In the genomic region with DNA sequence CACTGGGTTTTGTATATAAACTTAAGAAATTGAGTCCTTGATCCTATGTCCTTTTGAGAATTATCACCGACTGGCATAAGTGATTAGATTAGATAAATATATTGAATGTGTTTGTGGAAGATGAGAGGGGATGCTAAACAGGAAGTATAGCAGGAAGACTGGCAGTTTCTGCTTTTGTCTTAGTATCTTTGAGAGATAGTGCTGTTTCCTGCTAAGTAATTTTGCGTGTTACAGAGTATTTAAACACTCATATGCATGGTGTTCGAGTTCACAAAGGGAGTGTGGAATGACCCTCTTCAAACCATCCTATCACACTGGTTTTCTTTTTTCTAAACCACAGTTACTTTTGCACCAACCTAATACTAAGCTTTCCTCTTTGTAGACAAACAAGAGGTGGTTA, we compare ENCODE assay signal across 10 cellular contexts.
DNase-seq lines count a peak whose midpoint lies in the region; ATAC-seq and TF ChIP-seq lines count a peak whose summit lies in the region.
"Had no signal": no experiment of that assay in that cellular context is flagged by ENCODE, and none has a peak within 500 bp of the region (broad histone marks: within the 10 kb centered on the region; RNA-seq: fewer than 3 reads in every experiment).

No MANE protein-coding gene starts in this region.

- 23% methylated on average over 3 of the region's 3 CpGs for WGBS in smooth muscle cell (ENCODE audit: low lambda C conversion rate)

- H3K27ac ChIP-seq in coronary artery, result peak overlapping the region; percentile 5 to 51
- H3K27ac ChIP-seq in smooth muscle cell (ENCODE audit: low read depth), result peak overlapping the region; percentile 83
- no peak overlapping the region for H3K27ac ChIP-seq in RWPE1

- no peaks in the 10 kb centered on the region for H3K36me3 ChIP-seq in smooth muscle cell (ENCODE audit: low read depth)

- CTCF ChIA-PET in activated CD4-positive, alpha-beta T cell treated with anti-CD3 and anti-CD28 coated beads for 36 hours (lab: Charles Lee), result interaction anchor here (0.8 to 5.6 kb wide), 3 partner anchors 11 to 71 kb away, joined by 3 to 50 read pairs (median 6); no protein-coding TSS in a partner anchor
- CTCF ChIA-PET in RWPE1 (lab: Yijun Ruan, JAX), result interaction anchor here (0.6 kb wide), 1 partner anchor 170 kb away, joined by 3 read pairs; no protein-coding TSS in a partner anchor

- intact Hi-C loops in activated CD4-positive, alpha-beta T cell treated with anti-CD3 and anti-CD28 coated beads for 36 hours (cut with DNase I, micrococcal nuclease), result no loop called here

- POLR2A ChIA-PET in activated CD4-positive, alpha-beta T cell treated with anti-CD3 and anti-CD28 coated beads for 36 hours (lab: Charles Lee), result interaction anchor here (2.0 to 3.7 kb wide), 2 partner anchors 19 to 106 kb away, joined by 10 to 18 read pairs; no protein-coding TSS in a partner anchor
- POLR2A ChIA-PET in RWPE1 (lab: Yijun Ruan, JAX; ENCODE audit: low non-redundant PET), result no interaction called here

- no peak overlapping the region for H2AFZ ChIP-seq in smooth muscle cell (ENCODE audit: low read depth)

- peaks cover 44% of the 10 kb centered on the region for H3K36me3 Mint-ChIP-seq in activated CD4-positive, alpha-beta T cell treated with anti-CD3 and anti-CD28 coated beads for 36 hours (ENCODE audit: low read depth)

- peaks cover 16% of the 10 kb centered on the region for H3K4me1 ChIP-seq in smooth muscle cell (ENCODE audit: low read depth)

- no peak overlapping the region for H3K4me3 ChIP-seq in NB4 (ENCODE audit: low read depth, low read length)
- H3K4me3 ChIP-seq in coronary artery, result no peak overlapping the region
- H3K4me3 ChIP-seq in smooth muscle cell, result no peak overlapping the region
- H3K4me3 ChIP-seq: lung had no signal

- H3F3A ChIP-seq in smooth muscle cell (ENCODE audit: low read depth), result peaks cover 13% of the 10 kb centered on the region

- ATAC-seq in activated CD4-positive, alpha-beta T cell treated with anti-CD3 and anti-CD28 coated beads for 36 hours, result no peak

- no peaks in the 10 kb centered on the region for H3K27me3 Mint-ChIP-seq in activated CD4-positive, alpha-beta T cell treated with anti-CD3 and anti-CD28 coated beads for 36 hours

- H3K4me2 ChIP-seq in smooth muscle cell, result peak overlapping the region; percentile 88

- no peak for TF ChIP-seq POLR2A in NB4 (IDR thresholded peaks at IDR 0.05; ENCODE audit: extremely low read depth, insufficient read length)

- H3K4me1 Mint-ChIP-seq in activated CD4-positive, alpha-beta T cell treated with anti-CD3 and anti-CD28 coated beads for 36 hours, result peaks cover 70% of the 10 kb centered on the region

- H3K27me3 ChIP-seq in smooth muscle cell (ENCODE audit: low read depth), result no peaks in the 10 kb centered on the region

- H3K9me3 Mint-ChIP-seq in activated CD4-positive, alpha-beta T cell treated with anti-CD3 and anti-CD28 coated beads for 36 hours (ENCODE audit: low read depth), result no peaks in the 10 kb centered on the region

- H4K20me1 ChIP-seq in smooth muscle cell (ENCODE audit: low read depth), result no peaks in the 10 kb centered on the region

- H3K9me3 ChIP-seq in smooth muscle cell (replicated peaks; ENCODE audit: low read depth), result no peaks in the 10 kb centered on the region

- H3K27ac Mint-ChIP-seq in activated CD4-positive, alpha-beta T cell treated with anti-CD3 and anti-CD28 coated beads for 36 hours, result peak overlapping the region; percentile 98

- no peak overlapping the region for H3K9ac ChIP-seq in smooth muscle cell (ENCODE audit: low read depth)

- no peak for TF ChIP-seq CTCF in NB4 (IDR thresholded peaks at IDR 0.05; ENCODE audit: low read depth, low read length)
- no peak for TF ChIP-seq CTCF in coronary artery (IDR thresholded peaks at IDR 0.05)
- no peak for TF ChIP-seq CTCF in smooth muscle cell (IDR thresholded peaks at IDR 0.05; ENCODE audit: borderline replicate concordance, insufficient read depth, poor library complexity, severe bottlenecking)
- no peak for TF ChIP-seq CTCF in RWPE1 (conservative IDR thresholded peaks at IDR 0.05; ENCODE audit: low read depth)

- peak overlapping the region; percentile 78 for H3K4me3 Mint-ChIP-seq in activated CD4-positive, alpha-beta T cell treated with anti-CD3 and anti-CD28 coated beads for 36 hours

- H3K79me2 ChIP-seq in smooth muscle cell (ENCODE audit: low read depth), result peaks cover 7% of the 10 kb centered on the region

- no peak for DNase-seq in activated CD4-positive, alpha-beta T cell treated with anti-CD3 and anti-CD28 coated beads for 36 hours
- DNase-seq in activated CD4-positive, alpha-beta T cell treated with anti-CD3 and anti-CD28 coated beads, Interleukin-2, amount 50 U/mL, for 4 hours, result no peak
- DNase-seq in NB4 (ENCODE audit: low read depth) (peak; percentile 36), coronary artery (ENCODE audit: low spot score) (no peak), smooth muscle cell (lab: John Stamatoyannopoulos, UW; ENCODE audit: unreplicated experiment) (no peak), AG08395 (ENCODE audit: low spot score) (no peak), RWPE1 (ENCODE audit: low spot score) (no peak), glomerular visceral epithelial cell (ENCODE audit: extremely low spot score) (no peak)
- DNase-seq: NCI-H2171 had no signal
